9 cellular contexts compared by ENCODE assay signal in genomic region chr10:102661614-102662133, GRCh38. TPM values are rescaled to one million over a fixed set of nuclear protein-coding genes. Genes with fewer than 3 reads are reported as not detected.
A peak's percentile ranks its signal among the peaks of the same experiment; 100 is the strongest.
DNase-seq lines count a peak whose midpoint lies in the region; ATAC-seq and TF ChIP-seq lines count a peak whose summit lies in the region.
"Had no signal": no experiment of that assay in that cellular context is flagged by ENCODE, and none has a peak within 500 bp of the region (broad histone marks: within the 10 kb centered on the region; RNA-seq: fewer than 3 reads in every experiment).

No MANE protein-coding gene starts in this region.

- peaks cover 27% of the 10 kb centered on the region for H3K4me1 ChIP-seq in mesenchymal stem cell (ENCODE audit: control insufficient read depth, insufficient read depth, low read depth, low read length)

- no peak overlapping the region for H3K4me3 ChIP-seq in mesenchymal stem cell (ENCODE audit: insufficient read depth in 1 of 2, low read depth in 1 of 2, low read length in 2 of 2)
- H3K4me3 ChIP-seq: cardiac muscle cell had no signal

- H2BK120ac ChIP-seq in mesenchymal stem cell (ENCODE audit: low read depth, low read length), result no peak overlapping the region

- H3K18ac ChIP-seq in mesenchymal stem cell (ENCODE audit: low read depth in 1 of 2, low read length in 2 of 2), result peak overlapping the region in 1 of 2 experiments; percentile 58

- no peaks in the 10 kb centered on the region for H3K27me3 ChIP-seq in mesenchymal stem cell (ENCODE audit: control insufficient read depth in 1 of 2, insufficient read depth in 1 of 2, low read length in 2 of 2)
- H3K27me3 ChIP-seq: cardiac muscle cell had no signal

- H3K23ac ChIP-seq in mesenchymal stem cell (ENCODE audit: low read length in 2 of 2), result no peak overlapping the region

- peak overlapping the region; percentile 77 for H4K8ac ChIP-seq in mesenchymal stem cell (ENCODE audit: low read length)

- H2AFZ ChIP-seq in mesenchymal stem cell (ENCODE audit: low read depth, low read length), result no peak overlapping the region

- no peaks in the 10 kb centered on the region for H3K27me3 Mint-ChIP-seq in activated CD4-positive, alpha-beta memory T cell treated with anti-CD3 and anti-CD28 coated beads for 36 hours
- peaks cover 0 to 4% (median 2%) of the 10 kb centered on the region in 3 donors for H3K27me3 Mint-ChIP-seq in CD14-positive monocyte (ENCODE audit: low read depth in 3 of 3)

- H2BK5ac ChIP-seq in mesenchymal stem cell (ENCODE audit: low read depth, low read length, poor library complexity, severe bottlenecking), result no peak overlapping the region

- peak overlapping the region in 1 of 2 experiments; percentile 72 for H2BK12ac ChIP-seq in mesenchymal stem cell (ENCODE audit: low read length in 2 of 2)

- peaks cover 15% of the 10 kb centered on the region for H3K79me1 ChIP-seq in mesenchymal stem cell (replicated peaks; ENCODE audit: low read length, poor library complexity, severe bottlenecking)

- CTCF ChIA-PET in activated CD4-positive, alpha-beta memory T cell treated with anti-CD3 and anti-CD28 coated beads for 36 hours (lab: Charles Lee), result interaction anchor here (0.8 to 2.5 kb wide), 11 partner anchors 8 to 652 kb away, joined by 3 to 11 read pairs (median 3); partner anchors contain the start of gene TRIM8

- H3K4me1 Mint-ChIP-seq in activated CD4-positive, alpha-beta memory T cell treated with anti-CD3 and anti-CD28 coated beads for 36 hours (ENCODE audit: low read depth), result peaks cover 44% of the 10 kb centered on the region
- H3K4me1 Mint-ChIP-seq in CD14-positive monocyte, result peaks cover 41% of the 10 kb centered on the region

- intact Hi-C loops in activated CD4-positive, alpha-beta memory T cell treated with anti-CD3 and anti-CD28 coated beads for 36 hours (cut with micrococcal nuclease), result loop anchor here (1.0 to 5.0 kb wide), 3 partner anchors 13 to 51 kb away; partner anchors contain the start of genes ARL3 and SFXN2
- intact Hi-C loops in CD14-positive monocyte (cut with micrococcal nuclease), result no loop called here

- POLR2A ChIA-PET in activated CD4-positive, alpha-beta memory T cell treated with anti-CD3 and anti-CD28 coated beads for 36 hours (lab: Charles Lee), result interaction anchor here (0.5 to 3.1 kb wide), 10 partner anchors 7 to 330 kb away, joined by 3 to 44 read pairs (median 6); partner anchors contain the start of genes ARL3, SFXN2 and TRIM8

- TF ChIP-seq CTCF in CD14-positive monocyte (IDR thresholded peaks at IDR 0.05), result no peak

- H3K36me3 ChIP-seq in mesenchymal stem cell (ENCODE audit: control insufficient read depth in 1 of 2, insufficient read depth in 2 of 2, low read depth in 1 of 2, low read length in 2 of 2), result peaks cover 25 to 28% of the 10 kb centered on the region in 2 experiments

- H3K4ac ChIP-seq in mesenchymal stem cell (ENCODE audit: low read depth in 1 of 2, low read length in 2 of 2), result peak overlapping the region; percentile 17 to 48

- peak; percentile 77 for DNase-seq in DMS53 (lab: John Stamatoyannopoulos, UW)
- no peak for DNase-seq in activated CD4-positive, alpha-beta memory T cell treated with anti-CD3 and anti-CD28 coated beads for 36 hours
- no peak for DNase-seq in mesenchymal stem cell
- no peak for DNase-seq in superior temporal gyrus (ENCODE audit: extremely low spot score)
- DNase-seq in SHP77 treated with DMSO at 0.1 percent for 48 hours (lab: John Stamatoyannopoulos, UW), result no peak
- no peak for DNase-seq in CD14-positive monocyte (ENCODE audit: low spot score)
- no peak for DNase-seq in NCI-H1092 treated with DMSO at 0.1 percent for 48 hours (lab: John Stamatoyannopoulos, UW)

- no peaks in the 10 kb centered on the region for H3K9me3 ChIP-seq in mesenchymal stem cell (ENCODE audit: control insufficient read depth, low read length)

- no peak overlapping the region for H3K14ac ChIP-seq in mesenchymal stem cell (ENCODE audit: low read length in 2 of 2)

- peak overlapping the region; percentile 62 for H3K4me3 Mint-ChIP-seq in activated CD4-positive, alpha-beta memory T cell treated with anti-CD3 and anti-CD28 coated beads for 36 hours
- H3K4me3 Mint-ChIP-seq in CD14-positive monocyte, result no peak overlapping the region

- peak overlapping the region; percentile 79 for H4K91ac ChIP-seq in mesenchymal stem cell (ENCODE audit: low read length)

- peak overlapping the region; percentile 87 for H3K27ac Mint-ChIP-seq in activated CD4-positive, alpha-beta memory T cell treated with anti-CD3 and anti-CD28 coated beads for 36 hours
- H3K27ac Mint-ChIP-seq in CD14-positive monocyte, result peak overlapping the region in 1 of 7 donors; percentile 79

- no peaks in the 10 kb centered on the region for H3K9me3 Mint-ChIP-seq in activated CD4-positive, alpha-beta memory T cell treated with anti-CD3 and anti-CD28 coated beads for 36 hours
- no peaks in the 10 kb centered on the region for H3K9me3 Mint-ChIP-seq in CD14-positive monocyte

- 70% methylated on average over 4 of the region's 7 CpGs for WGBS in mesenchymal stem cell

- H2BK15ac ChIP-seq in mesenchymal stem cell (ENCODE audit: low read depth, poor library complexity, severe bottlenecking), result peak overlapping the region; percentile 88

- no peak overlapping the region for H3K4me2 ChIP-seq in mesenchymal stem cell (ENCODE audit: low read length, poor library complexity, severe bottlenecking)

- H3K27ac ChIP-seq in mesenchymal stem cell (ENCODE audit: low read length, poor library complexity, severe bottlenecking), result no peak overlapping the region

- H3K36me3 Mint-ChIP-seq in activated CD4-positive, alpha-beta memory T cell treated with anti-CD3 and anti-CD28 coated beads for 36 hours, result peaks cover 12% of the 10 kb centered on the region
- H3K36me3 Mint-ChIP-seq in CD14-positive monocyte, result peaks cover 19 to 32% of the 10 kb centered on the region in 2 donors

- peak overlapping the region; percentile 54 for H3K9ac ChIP-seq in mesenchymal stem cell (ENCODE audit: low read length)

- H2AK5ac ChIP-seq in mesenchymal stem cell (ENCODE audit: low read length, severe bottlenecking), result peak overlapping the region; percentile 69

- ATAC-seq in GM21737 (IDR thresholded peaks at IDR 0.05; ENCODE audit: unreplicated experiment), result peak; percentile 7

RNA-seq across cellular contexts. Expression of gene TRIM8, which starts 17.4 kb away (rescaled TPM):
- total RNA-seq in activated CD4-positive, alpha-beta memory T cell treated with anti-CD3 and anti-CD28 coated beads for 36 hours, result 10 to 100 TPM; 46.8 to 50.3 TPM
- polyA plus RNA-seq in mesenchymal stem cell (2013, experiment 1 of 2), result 113 TPM
- polyA plus RNA-seq in mesenchymal stem cell (2013, experiment 2 of 2), result 115 TPM
- 10 to 100 TPM; 39.4 to 41.4 TPM for polyA plus RNA-seq in CD14-positive monocyte

RNA-seq across cellular contexts. Expression of gene ARL3, which starts 52.5 kb away (rescaled TPM):
- 10 to 100 TPM; 10.1 to 11.1 TPM for total RNA-seq in activated CD4-positive, alpha-beta memory T cell treated with anti-CD3 and anti-CD28 coated beads for 36 hours
- 24.6 TPM for polyA plus RNA-seq in mesenchymal stem cell (2013, experiment 1 of 2)
- polyA plus RNA-seq in mesenchymal stem cell (2013, experiment 2 of 2), result 25.9 TPM
- 1 to 10 TPM; 6.0 to 6.3 TPM for polyA plus RNA-seq in CD14-positive monocyte

RNA-seq across cellular contexts. Expression of gene SFXN2, which starts 52.8 kb away (rescaled TPM):
- 10 to 100 TPM; 14.7 to 17.8 TPM for total RNA-seq in activated CD4-positive, alpha-beta memory T cell treated with anti-CD3 and anti-CD28 coated beads for 36 hours
- 3.8 TPM for polyA plus RNA-seq in mesenchymal stem cell (2013, experiment 1 of 2)
- polyA plus RNA-seq in mesenchymal stem cell (2013, experiment 2 of 2), result 3.7 TPM
- 1 to 10 TPM; 1.8 to 2.0 TPM for polyA plus RNA-seq in CD14-positive monocyte
